ENCODE assay signal across 13 cellular contexts in the genomic region with DNA sequence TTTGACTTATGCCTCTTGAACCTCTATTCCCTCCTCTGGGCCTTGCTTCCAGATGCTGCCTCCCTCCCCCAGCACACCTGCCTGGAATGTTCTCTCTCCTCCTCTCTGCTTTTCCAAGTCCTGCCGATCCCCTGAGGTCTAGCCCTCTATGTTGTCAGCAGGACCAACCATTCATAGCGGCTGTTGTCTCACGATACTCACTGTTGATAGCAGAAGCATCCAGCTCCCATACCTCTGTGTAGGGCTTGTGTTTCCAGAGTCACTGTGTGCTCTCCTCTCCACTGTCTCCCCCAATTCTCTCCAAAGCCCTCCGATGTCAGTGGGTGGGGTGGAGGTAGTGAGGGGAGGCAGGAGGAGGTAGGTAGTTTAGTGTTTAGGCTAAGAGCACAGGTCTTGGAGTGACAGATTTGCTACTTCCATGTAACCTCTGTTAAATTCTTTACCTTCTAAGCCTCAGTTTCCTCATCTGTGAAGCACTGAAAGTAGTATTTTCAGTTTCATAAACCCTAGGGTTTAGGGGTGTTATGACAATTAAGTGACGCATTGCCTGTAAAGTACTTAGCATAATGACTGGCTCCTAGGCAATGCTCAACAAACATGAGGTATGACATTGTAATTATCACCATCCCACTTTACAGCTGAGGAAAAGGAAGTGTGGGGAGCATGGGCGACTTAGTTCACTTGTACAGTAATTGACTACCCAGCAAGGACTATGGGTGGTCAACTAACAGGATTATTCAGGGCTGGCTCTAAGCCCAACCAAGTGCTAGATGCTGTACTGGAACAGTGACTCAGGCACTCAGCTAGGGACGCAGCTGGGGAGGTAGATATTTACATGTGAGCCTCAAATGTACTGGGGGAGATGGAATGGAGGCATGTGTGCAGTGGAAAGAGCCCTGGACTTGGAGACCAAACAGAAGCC.
"Had no signal": no experiment of that assay in that cellular context is flagged by ENCODE, and none has a peak within 500 bp of the region (broad histone marks: within the 10 kb centered on the region; RNA-seq: fewer than 3 reads in every experiment).

No MANE protein-coding gene starts in this region.

- FAIRE-seq: astrocyte had no signal

- H3K36me3 ChIP-seq: sigmoid colon had no signal

- H3K36me3 Mint-ChIP-seq: natural killer cell had no signal

- H3K9me3 ChIP-seq: sigmoid colon, testis had no signal

- ATAC-seq: activated CD8-positive, alpha-beta T cell treated with anti-CD3 and anti-CD28 coated beads for 36 hours; natural killer cell had no signal

- H3K4me1 ChIP-seq: sigmoid colon, testis had no signal

- H3K27ac Mint-ChIP-seq: activated CD8-positive, alpha-beta T cell treated with anti-CD3 and anti-CD28 coated beads for 36 hours; activated T-helper 1 cell treated with anti-CD3 and anti-CD28 coated beads, Interleukin-12 subunit alpha, Interleukin-12 subunit beta, Interleukin-2, Interleukin-4 antibody, amounts not matched to agents 30 ng/mL and 10 ng/mL and 1 ng/mL, durations not matched to agents 14 hours and 24 hours and 36 hours; natural killer cell; stimulated activated naive CD8-positive, alpha-beta T cell treated with anti-CD3 and anti-CD28 coated beads, Interleukin-15, Interleukin-2, amounts not matched to agents 100 ng/mL and 50 ng/mL, for 24 hours had no signal

- H3K4me1 Mint-ChIP-seq: natural killer cell had no signal

- DNase-seq: activated CD8-positive, alpha-beta memory T cell treated with anti-CD3 and anti-CD28 coated beads, Interleukin-2, amount 50 U/mL, for 4 hours; activated CD8-positive, alpha-beta T cell treated with anti-CD3 and anti-CD28 coated beads for 36 hours; activated naive CD4-positive, alpha-beta T cell treated with Interleukin-2 at 50 U/mL for 16 hours; mammary epithelial cell; natural killer cell; occipital lobe; sigmoid colon; stimulated activated CD4-positive, alpha-beta T cell treated with anti-CD3 and anti-CD28 coated beads, Interleukin-12 subunit alpha, Interleukin-12 subunit beta, amount 100 ng/mL, for 4 hours; testis had no signal

- H3K27me3 ChIP-seq: sigmoid colon, testis had no signal

- H3K4me3 ChIP-seq: sigmoid colon, testis had no signal

- H3K4me3 Mint-ChIP-seq: activated CD8-positive, alpha-beta T cell treated with anti-CD3 and anti-CD28 coated beads for 36 hours; activated T-helper 1 cell treated with anti-CD3 and anti-CD28 coated beads, Interleukin-12 subunit alpha, Interleukin-12 subunit beta, Interleukin-2, Interleukin-4 antibody, amounts not matched to agents 30 ng/mL and 10 ng/mL and 1 ng/mL, durations not matched to agents 14 hours and 24 hours and 36 hours; natural killer cell; stimulated activated naive CD8-positive, alpha-beta T cell treated with anti-CD3 and anti-CD28 coated beads, Interleukin-15, Interleukin-2, amounts not matched to agents 100 ng/mL and 50 ng/mL, for 24 hours had no signal

- H3K9me3 Mint-ChIP-seq: activated CD8-positive, alpha-beta T cell treated with anti-CD3 and anti-CD28 coated beads for 36 hours; activated T-helper 1 cell treated with anti-CD3 and anti-CD28 coated beads, Interleukin-12 subunit alpha, Interleukin-12 subunit beta, Interleukin-2, Interleukin-4 antibody, amounts not matched to agents 30 ng/mL and 10 ng/mL and 1 ng/mL, durations not matched to agents 14 hours and 24 hours and 36 hours; natural killer cell; stimulated activated naive CD8-positive, alpha-beta T cell treated with anti-CD3 and anti-CD28 coated beads, Interleukin-15, Interleukin-2, amounts not matched to agents 100 ng/mL and 50 ng/mL, for 24 hours had no signal

- H3K27ac ChIP-seq: sigmoid colon, testis, VCaP had no signal
